Comparison of ENCODE assay signal across 6 cellular contexts in genomic region chr17:28404812-28405570, GRCh38. TPM values are rescaled to one million over a fixed set of nuclear protein-coding genes. Genes with fewer than 3 reads are reported as not detected.
DNase-seq lines count a peak whose midpoint lies in the region; ATAC-seq and TF ChIP-seq lines count a peak whose summit lies in the region.

No MANE protein-coding gene starts in this region.

- H3K36me3 ChIP-seq in MM.1S (replicated peaks; ENCODE audit: insufficient read depth, low read length) (no peaks in the 10 kb centered on the region), duodenal mucosa (ENCODE audit: control insufficient read depth in 1 of 2, insufficient read depth in 2 of 2, low read length in 2 of 2) (peaks cover 0 to 17% of the 10 kb centered on the region in 2 donors)

- no peak overlapping the region for H3K9ac ChIP-seq in MM.1S (ENCODE audit: low read length)
- peak overlapping the region; percentile 60 to 71 for H3K9ac ChIP-seq in duodenal mucosa (ENCODE audit: low read depth in 1 of 2, low read length in 2 of 2)

- TF ChIP-seq CTCF in MM.1S (IDR thresholded peaks at IDR 0.05; ENCODE audit: low read length) = no peak

- no peak for DNase-seq in MM.1S
- no peak for DNase-seq in sciatic nerve (ENCODE audit: low spot score)
- no peak for DNase-seq in stimulated activated CD4-positive, alpha-beta T cell treated with anti-CD3 and anti-CD28 coated beads, Interleukin-4, amount 100 ng/mL, for 24 hours
- no peak for DNase-seq in KG1 (lab: John Stamatoyannopoulos, UW)

- H3K27ac ChIP-seq in MM.1S (ENCODE audit: low read length) = no peak overlapping the region
- peak overlapping the region; percentile 22 for H3K27ac ChIP-seq in duodenal mucosa (ENCODE audit: low read depth, low read length)

- H2AFZ ChIP-seq in MM.1S (ENCODE audit: low read length) = no peak overlapping the region

- peak overlapping the region; percentile 78; the same call in 1 of the 2 replicates for H3K4me2 ChIP-seq in MM.1S (ENCODE audit: low read depth, low read length)

- H3F3A ChIP-seq in MM.1S (ENCODE audit: insufficient read depth, low read length) = no peaks in the 10 kb centered on the region

- H4K20me1 ChIP-seq in MM.1S (ENCODE audit: insufficient read depth, low read length) = no peaks in the 10 kb centered on the region

- ATAC-seq in sciatic nerve (peak; percentile 60), HG03280 (IDR thresholded peaks at IDR 0.05; ENCODE audit: unreplicated experiment) (no peak)

- H3K79me2 ChIP-seq in MM.1S (ENCODE audit: low read length) = no peaks in the 10 kb centered on the region

- H3K4me3 ChIP-seq in MM.1S (ENCODE audit: low read length) (peak overlapping the region; percentile 67; the same call in 1 of the 2 replicates), duodenal mucosa (ENCODE audit: low read depth in 1 of 2, low read length in 2 of 2) (peak overlapping the region; percentile 73 to 77)

- H3K27me3 ChIP-seq in MM.1S (replicated peaks; ENCODE audit: insufficient read depth, low read length) = peaks cover 5% of the 10 kb centered on the region; the same call in 1 of the 2 replicates
- H3K27me3 ChIP-seq in duodenal mucosa (ENCODE audit: control insufficient read depth in 1 of 2, insufficient read depth in 2 of 2, low read length in 2 of 2) = peaks cover 0 to 15% of the 10 kb centered on the region in 2 donors

- no peaks in the 10 kb centered on the region for H3K4me1 ChIP-seq in MM.1S (ENCODE audit: low read length)
- H3K4me1 ChIP-seq in duodenal mucosa (ENCODE audit: control insufficient read depth in 1 of 2, insufficient read depth in 2 of 2, low read length in 2 of 2) = peaks cover 37% of the 10 kb centered on the region in 2 donors

- intact Hi-C loops in sciatic nerve (cut with DNase I) = no loop called here

- no peaks in the 10 kb centered on the region for H3K9me2 ChIP-seq in MM.1S (replicated peaks; ENCODE audit: insufficient read depth, low read length)

- H3K9me3 ChIP-seq in MM.1S (replicated peaks; ENCODE audit: insufficient read depth, low read length) (no peaks in the 10 kb centered on the region), duodenal mucosa (ENCODE audit: control insufficient read depth in 1 of 2, low read length in 2 of 2) (no peaks in the 10 kb centered on the region)

RNA-seq across cellular contexts. Expression of gene SLC46A1, which starts 1.0 kb away (rescaled TPM):
- 12.8 TPM for total RNA-seq in sciatic nerve

RNA-seq across cellular contexts. Expression of gene SARM1, which starts 33.5 kb away (rescaled TPM):
- total RNA-seq in sciatic nerve = 12.7 TPM

RNA-seq across cellular contexts. Expression of gene VTN, which starts 34.9 kb away (rescaled TPM):
- 2.1 TPM for total RNA-seq in sciatic nerve

RNA-seq across cellular contexts. Expression of gene SEBOX, which starts 40.0 kb away (rescaled TPM):
- total RNA-seq in sciatic nerve = not detected

RNA-seq across cellular contexts. Expression of gene POLDIP2, which starts 47.7 kb away (rescaled TPM):
- total RNA-seq in sciatic nerve = 30.0 TPM
